8 cellular contexts compared by ENCODE assay signal in genomic region chr1:229625893-229626831, GRCh38. TPM values are rescaled to one million over a fixed set of nuclear protein-coding genes. Genes with fewer than 3 reads are reported as not detected.
DNase-seq lines count a peak whose midpoint lies in the region; FAIRE-seq and TF ChIP-seq lines count a peak whose summit lies in the region.

Gene TAF5L, minus strand, starts transcription at chr1:229626122. Its CDS starts 11,640 bp downstream, at chr1:229614482.
Gene URB2, plus strand, starts transcription at chr1:229626247. Its CDS starts 1,387 bp downstream, at chr1:229627634.

- peak within 1 kb of the TSS; percentile 99 for H3K4me3 Mint-ChIP-seq in Caco-2 (ENCODE audit: unreplicated experiment)

- intact Hi-C loops in Caco-2 (cut with micrococcal nuclease; ENCODE audit: unreplicated experiment), result loop anchor here (1.0 kb wide), 1 partner anchor 67 kb away; no protein-coding TSS in a partner anchor

- TF ChIP-seq CTCF in Caco-2 (IDR thresholded peaks at IDR 0.05; ENCODE audit: insufficient read depth in 1 of 2, low read depth in 1 of 2, low read length in 1 of 2, severe bottlenecking in 1 of 2, unreplicated experiment in 1 of 2) (no peak), GM20000 (IDR thresholded peaks at IDR 0.05; ENCODE audit: extremely low read depth, missing control alignments) (no peak), epithelial cell of proximal tubule (conservative IDR thresholded peaks at IDR 0.05; ENCODE audit: low read depth, low read length) (no peak)

- H3K36me3 Mint-ChIP-seq in Caco-2 (ENCODE audit: insufficient read depth, unreplicated experiment), result peaks cover 25% of the 10 kb centered on the region

- no peaks in the 10 kb centered on the region; the same call in 1 of the 2 replicates for H3K36me3 ChIP-seq in Caco-2 (ENCODE audit: control insufficient read depth, insufficient read depth, low read length)

- H3K4me3 ChIP-seq in Caco-2 (ENCODE audit: low read depth, low read length) (peak within 1 kb of the TSS; percentile 94), epithelial cell of proximal tubule (ENCODE audit: low read depth, low read length) (peak within 1 kb of the TSS; percentile 100)

- DNase-seq in Caco-2 (peak; percentile 91 to 93), GM20000 (ENCODE audit: low spot score) (peak; percentile 98), HTR-8/SVneo (ENCODE audit: insufficient read length, low spot score) (peak; percentile 91), OCI-M1 (lab: John Stamatoyannopoulos, UW) (peak; percentile 94), activated T-cell treated with anti-CD3 and anti-CD28 coated beads for 4 hours (peak; percentile 70), epithelial cell of proximal tubule (ENCODE audit: low read depth) (no peak), mucosa of gallbladder (ENCODE audit: low spot score) (peak; percentile 87)
- DNase-seq in stimulated activated CD8-positive, alpha-beta memory T cell treated with anti-CD3 and anti-CD28 coated beads, Interleukin-4, amount 100 ng/mL, for 24 hours (ENCODE audit: low read depth), result peak; percentile 79

- H3K9me3 ChIP-seq in Caco-2, result no peaks in the 10 kb centered on the region

- peak; percentile 97 for FAIRE-seq in HTR-8/SVneo (lab: Jason Lieb, UNC)

- peaks cover 14% of the 10 kb centered on the region for H3K4me1 Mint-ChIP-seq in Caco-2 (ENCODE audit: low read depth, unreplicated experiment)

- H3K4me1 ChIP-seq in Caco-2, result peaks cover 5% of the 10 kb centered on the region; the same call in 1 of the 2 replicates

- H3K27me3 Mint-ChIP-seq in Caco-2 (ENCODE audit: insufficient read depth, unreplicated experiment), result no peaks in the 10 kb centered on the region

- CTCF ChIA-PET in Caco-2 (lab: Charles Lee), result interaction anchor here (2.4 kb wide), 1 partner anchor 67 kb away, joined by 12 read pairs; the partner anchor contains the start of gene ABCB10

- POLR2A ChIA-PET in Caco-2 (lab: Charles Lee), result interaction anchor here (1.1 to 1.3 kb wide), 2 partner anchors 67 kb away, joined by 5 to 6 read pairs; partner anchors contain the start of gene ABCB10

- H3K27me3 ChIP-seq in Caco-2 (replicated peaks; ENCODE audit: control insufficient read depth, insufficient read depth, low read length), result no peaks in the 10 kb centered on the region

- no peaks in the 10 kb centered on the region for H3K9me3 Mint-ChIP-seq in Caco-2 (ENCODE audit: unreplicated experiment)

- no TSS peak for BruUV-seq in Caco-2 (replicated peaks; lab: Mats Ljungman, UMichigan)

- peak within 1 kb of the TSS; percentile 89 for H3K27ac Mint-ChIP-seq in Caco-2 (ENCODE audit: unreplicated experiment)

RNA-seq across cellular contexts. Expression of gene TAF5L, which starts in this region (rescaled TPM):
- total RNA-seq in Caco-2 (2022) (20.6 and 23.8 TPM in 2 replicates), epithelial cell of proximal tubule (9.1 and 17.8 TPM in 2 replicates), mucosa of gallbladder (21.5 TPM)

RNA-seq across cellular contexts. Expression of gene URB2, which starts in this region (rescaled TPM):
- total RNA-seq in Caco-2 (2022), result 19.7 and 21.4 TPM in 2 replicates
- 10.3 and 17.3 TPM in 2 replicates for total RNA-seq in epithelial cell of proximal tubule
- 4.8 TPM for total RNA-seq in mucosa of gallbladder
